ENCODE assay signal across 1 cellular context in the genomic region with DNA sequence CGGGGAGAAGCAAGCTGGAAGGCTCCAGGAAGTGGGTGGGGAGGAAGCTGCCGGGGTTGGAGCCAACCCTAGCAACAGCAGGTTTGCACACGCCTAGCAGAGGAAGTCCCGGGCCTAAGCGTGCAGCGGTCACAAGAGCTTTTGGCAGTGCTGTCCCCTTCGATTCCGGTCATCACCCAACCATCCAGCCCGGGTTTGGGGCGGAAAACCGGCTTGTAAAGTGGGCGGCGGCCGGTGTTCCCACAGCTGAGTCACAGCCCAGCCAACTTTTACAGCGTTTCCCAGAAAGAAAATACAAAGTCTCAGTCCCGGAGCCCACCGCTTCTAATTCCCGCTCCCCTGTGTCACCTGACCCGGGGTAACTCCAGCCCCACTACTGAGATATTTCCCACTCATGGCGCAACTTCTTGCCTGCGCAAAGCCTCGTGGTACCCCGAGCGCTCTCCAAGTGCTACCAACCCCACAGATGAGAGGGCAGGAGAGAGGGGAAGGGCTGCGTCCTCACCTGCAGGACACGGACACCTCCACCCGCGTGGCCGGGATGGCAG.
TF ChIP-seq lines count a peak whose summit lies in the region.

No MANE protein-coding gene starts in this region.

TF ChIP-seq in HepG2, 621 proteins besides CTCF, POLR2A, EP300 and RAD21 (continued from another document and continues in another):
- TF ChIP-seq, protein P1, sequence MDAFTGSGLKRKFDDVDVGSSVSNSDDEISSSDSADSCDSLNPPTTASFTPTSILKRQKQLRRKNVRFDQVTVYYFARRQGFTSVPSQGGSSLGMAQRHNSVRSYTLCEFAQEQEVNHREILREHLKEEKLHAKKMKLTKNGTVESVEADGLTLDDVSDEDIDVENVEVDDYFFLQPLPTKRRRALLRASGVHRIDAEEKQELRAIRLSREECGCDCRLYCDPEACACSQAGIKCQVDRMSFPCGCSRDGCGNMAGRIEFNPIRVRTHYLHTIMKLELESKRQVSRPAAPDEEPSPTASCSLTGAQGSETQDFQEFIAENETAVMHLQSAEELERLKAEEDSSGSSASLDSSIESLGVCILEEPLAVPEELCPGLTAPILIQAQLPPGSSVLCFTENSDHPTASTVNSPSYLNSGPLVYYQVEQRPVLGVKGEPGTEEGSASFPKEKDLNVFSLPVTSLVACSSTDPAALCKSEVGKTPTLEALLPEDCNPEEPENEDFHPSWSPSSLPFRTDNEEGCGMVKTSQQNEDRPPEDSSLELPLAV (CRISPR knock-in tag; conservative IDR thresholded peaks at IDR 0.05; ENCODE audit: low read depth) = no peak
- TF ChIP-seq GABPA (IDR thresholded peaks at IDR 0.05; ENCODE audit: low read depth, low read length) = peak; percentile 46
- TF ChIP-seq GABPA (CRISPR knock-in tag; IDR thresholded peaks at IDR 0.05; ENCODE audit: low read depth) = peak; percentile 62
- TF ChIP-seq HDAC1 (CRISPR knock-in tag; IDR thresholded peaks at IDR 0.05) = no peak
- TF ChIP-seq, protein P2, sequence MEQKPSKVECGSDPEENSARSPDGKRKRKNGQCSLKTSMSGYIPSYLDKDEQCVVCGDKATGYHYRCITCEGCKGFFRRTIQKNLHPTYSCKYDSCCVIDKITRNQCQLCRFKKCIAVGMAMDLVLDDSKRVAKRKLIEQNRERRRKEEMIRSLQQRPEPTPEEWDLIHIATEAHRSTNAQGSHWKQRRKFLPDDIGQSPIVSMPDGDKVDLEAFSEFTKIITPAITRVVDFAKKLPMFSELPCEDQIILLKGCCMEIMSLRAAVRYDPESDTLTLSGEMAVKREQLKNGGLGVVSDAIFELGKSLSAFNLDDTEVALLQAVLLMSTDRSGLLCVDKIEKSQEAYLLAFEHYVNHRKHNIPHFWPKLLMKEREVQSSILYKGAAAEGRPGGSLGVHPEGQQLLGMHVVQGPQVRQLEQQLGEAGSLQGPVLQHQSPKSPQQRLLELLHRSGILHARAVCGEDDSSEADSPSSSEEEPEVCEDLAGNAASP (CRISPR knock-in tag; IDR thresholded peaks at IDR 0.05; ENCODE audit: borderline replicate concordance) = no peak
- no peak for TF ChIP-seq ZNF3 (CRISPR knock-in tag; IDR thresholded peaks at IDR 0.05)
- no peak for TF ChIP-seq ZNF781 (CRISPR knock-in tag; IDR thresholded peaks at IDR 0.05; ENCODE audit: borderline replicate concordance, not compliant biosample characterization)
- TF ChIP-seq KDM2A (CRISPR knock-in tag; IDR thresholded peaks at IDR 0.05; ENCODE audit: borderline replicate concordance, low read depth) = peak; percentile 29; the same call in 1 of the 2 replicates
- TF ChIP-seq ZNF180 (CRISPR knock-in tag; IDR thresholded peaks at IDR 0.05; ENCODE audit: borderline replicate concordance, low read depth) = no peak
- no peak for TF ChIP-seq ZNF20 (CRISPR knock-in tag; IDR thresholded peaks at IDR 0.05)
- peak; percentile 15; the same call in 1 of the 2 replicates for TF ChIP-seq MYC (CRISPR knock-in tag; IDR thresholded peaks at IDR 0.05; ENCODE audit: borderline replicate concordance)
- TF ChIP-seq, protein P3, sequence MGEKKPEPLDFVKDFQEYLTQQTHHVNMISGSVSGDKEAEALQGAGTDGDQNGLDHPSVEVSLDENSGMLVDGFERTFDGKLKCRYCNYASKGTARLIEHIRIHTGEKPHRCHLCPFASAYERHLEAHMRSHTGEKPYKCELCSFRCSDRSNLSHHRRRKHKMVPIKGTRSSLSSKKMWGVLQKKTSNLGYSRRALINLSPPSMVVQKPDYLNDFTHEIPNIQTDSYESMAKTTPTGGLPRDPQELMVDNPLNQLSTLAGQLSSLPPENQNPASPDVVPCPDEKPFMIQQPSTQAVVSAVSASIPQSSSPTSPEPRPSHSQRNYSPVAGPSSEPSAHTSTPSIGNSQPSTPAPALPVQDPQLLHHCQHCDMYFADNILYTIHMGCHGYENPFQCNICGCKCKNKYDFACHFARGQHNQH (CRISPR knock-in tag; IDR thresholded peaks at IDR 0.05) = no peak
- TF ChIP-seq TBX2 (CRISPR knock-in tag; IDR thresholded peaks at IDR 0.05; ENCODE audit: borderline replicate concordance) = no peak
- TF ChIP-seq STAG1 (CRISPR knock-in tag; IDR thresholded peaks at IDR 0.05) = no peak
- no peak for TF ChIP-seq ZNF589 (CRISPR knock-in tag; conservative IDR thresholded peaks at IDR 0.05)
- 0 out of 2 replicates have a peak, but pooled peaks have one; percentile 55 for TF ChIP-seq NCOA1 (CRISPR knock-in tag; IDR thresholded peaks at IDR 0.05)
- no peak for TF ChIP-seq ZNF562 (CRISPR knock-in tag; IDR thresholded peaks at IDR 0.05; ENCODE audit: borderline replicate concordance)
- TF ChIP-seq, protein P4, sequence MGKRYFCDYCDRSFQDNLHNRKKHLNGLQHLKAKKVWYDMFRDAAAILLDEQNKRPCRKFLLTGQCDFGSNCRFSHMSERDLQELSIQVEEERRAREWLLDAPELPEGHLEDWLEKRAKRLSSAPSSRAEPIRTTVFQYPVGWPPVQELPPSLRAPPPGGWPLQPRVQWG (CRISPR knock-in tag; IDR thresholded peaks at IDR 0.05; ENCODE audit: borderline replicate concordance, low read depth) = no peak
- TF ChIP-seq TAF1 (CRISPR knock-in tag; IDR thresholded peaks at IDR 0.05) = peak; percentile 26; the same call in 1 of the 2 replicates
- TF ChIP-seq ZSCAN20 (CRISPR knock-in tag; IDR thresholded peaks at IDR 0.05; ENCODE audit: borderline replicate concordance) = no peak
- no peak for TF ChIP-seq BORCS8-MEF2B (CRISPR knock-in tag; IDR thresholded peaks at IDR 0.05)
- peak; percentile 49 for TF ChIP-seq ZFP90 (CRISPR knock-in tag; IDR thresholded peaks at IDR 0.05; ENCODE audit: borderline replicate concordance)
- TF ChIP-seq PHF21A (CRISPR knock-in tag; IDR thresholded peaks at IDR 0.05) = 0 out of 2 replicates have a peak, but pooled peaks have one; percentile 20
- TF ChIP-seq, protein P5, sequence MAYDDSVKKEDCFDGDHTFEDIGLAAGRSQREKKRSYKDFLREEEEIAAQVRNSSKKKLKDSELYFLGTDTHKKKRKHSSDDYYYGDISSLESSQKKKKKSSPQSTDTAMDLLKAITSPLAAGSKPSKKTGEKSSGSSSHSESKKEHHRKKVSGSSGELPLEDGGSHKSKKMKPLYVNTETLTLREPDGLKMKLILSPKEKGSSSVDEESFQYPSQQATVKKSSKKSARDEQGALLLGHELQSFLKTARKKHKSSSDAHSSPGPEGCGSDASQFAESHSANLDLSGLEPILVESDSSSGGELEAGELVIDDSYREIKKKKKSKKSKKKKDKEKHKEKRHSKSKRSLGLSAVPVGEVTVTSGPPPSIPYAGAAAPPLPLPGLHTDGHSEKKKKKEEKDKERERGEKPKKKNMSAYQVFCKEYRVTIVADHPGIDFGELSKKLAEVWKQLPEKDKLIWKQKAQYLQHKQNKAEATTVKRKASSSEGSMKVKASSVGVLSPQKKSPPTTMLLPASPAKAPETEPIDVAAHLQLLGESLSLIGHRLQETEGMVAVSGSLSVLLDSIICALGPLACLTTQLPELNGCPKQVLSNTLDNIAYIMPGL (CRISPR knock-in tag; IDR thresholded peaks at IDR 0.05; ENCODE audit: borderline replicate concordance in 1 of 2, low read depth in 1 of 2) = peak in 1 of 2 experiments; percentile 41; a peak in 1 of 4 replicates
- TF ChIP-seq ZNF761 (CRISPR knock-in tag; conservative IDR thresholded peaks at IDR 0.05) = no peak
- TF ChIP-seq SNRNP70 (IDR thresholded peaks at IDR 0.05; ENCODE audit: low read depth, low read length) = no peak
- TF ChIP-seq TAF15 (IDR thresholded peaks at IDR 0.05; ENCODE audit: low read depth, low read length, poor library complexity, severe bottlenecking) = no peak
- no peak for TF ChIP-seq NCOR1 (IDR thresholded peaks at IDR 0.05; ENCODE audit: borderline replicate concordance, low read length)
- TF ChIP-seq ZNF572 (CRISPR knock-in tag; IDR thresholded peaks at IDR 0.05) = no peak
- TF ChIP-seq ZIK1 (CRISPR knock-in tag; IDR thresholded peaks at IDR 0.05; ENCODE audit: borderline replicate concordance, low read depth) = no peak
- no peak for TF ChIP-seq KLF11 (CRISPR knock-in tag; IDR thresholded peaks at IDR 0.05)
- peak; percentile 18; the same call in 1 of the 2 replicates for TF ChIP-seq MED1 (CRISPR knock-in tag; IDR thresholded peaks at IDR 0.05)
- TF ChIP-seq, protein P6, sequence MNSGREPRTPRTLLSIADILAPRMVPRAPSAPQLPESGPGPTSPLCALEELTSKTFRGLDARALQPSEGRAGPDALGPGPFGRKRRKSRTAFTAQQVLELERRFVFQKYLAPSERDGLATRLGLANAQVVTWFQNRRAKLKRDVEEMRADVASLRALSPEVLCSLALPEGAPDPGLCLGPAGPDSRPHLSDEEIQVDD (CRISPR knock-in tag; IDR thresholded peaks at IDR 0.05; ENCODE audit: borderline replicate concordance) = no peak
- TF ChIP-seq MIXL1 (CRISPR knock-in tag; IDR thresholded peaks at IDR 0.05) = no peak
- no peak for TF ChIP-seq ATAD3A (CRISPR knock-in tag; IDR thresholded peaks at IDR 0.05)
- TF ChIP-seq IRF2 (CRISPR knock-in tag; IDR thresholded peaks at IDR 0.05) = no peak
- TF ChIP-seq MAFK (conservative IDR thresholded peaks at IDR 0.05 in 1 of 2, IDR thresholded peaks at IDR 0.05 in 1 of 2; ENCODE audit: low read length in 2 of 2) = no peak
- TF ChIP-seq, protein P7, sequence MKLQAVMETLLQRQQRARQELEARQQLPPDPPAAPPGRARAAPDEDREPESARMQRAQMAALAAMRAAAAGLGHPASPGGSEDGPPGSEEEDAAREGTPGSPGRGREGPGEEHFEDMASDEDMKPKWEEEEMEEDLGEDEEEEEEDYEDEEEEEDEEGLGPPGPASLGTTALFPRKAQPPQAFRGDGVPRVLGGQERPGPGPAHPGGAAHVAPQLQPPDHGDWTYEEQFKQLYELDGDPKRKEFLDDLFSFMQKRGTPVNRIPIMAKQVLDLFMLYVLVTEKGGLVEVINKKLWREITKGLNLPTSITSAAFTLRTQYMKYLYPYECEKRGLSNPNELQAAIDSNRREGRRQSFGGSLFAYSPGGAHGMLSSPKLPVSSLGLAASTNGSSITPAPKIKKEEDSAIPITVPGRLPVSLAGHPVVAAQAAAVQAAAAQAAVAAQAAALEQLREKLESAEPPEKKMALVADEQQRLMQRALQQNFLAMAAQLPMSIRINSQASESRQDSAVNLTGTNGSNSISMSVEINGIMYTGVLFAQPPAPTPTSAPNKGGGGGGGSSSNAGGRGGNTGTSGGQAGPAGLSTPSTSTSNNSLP (IDR thresholded peaks at IDR 0.05; ENCODE audit: low read depth, low read length) = no peak
- TF ChIP-seq, protein P8, sequence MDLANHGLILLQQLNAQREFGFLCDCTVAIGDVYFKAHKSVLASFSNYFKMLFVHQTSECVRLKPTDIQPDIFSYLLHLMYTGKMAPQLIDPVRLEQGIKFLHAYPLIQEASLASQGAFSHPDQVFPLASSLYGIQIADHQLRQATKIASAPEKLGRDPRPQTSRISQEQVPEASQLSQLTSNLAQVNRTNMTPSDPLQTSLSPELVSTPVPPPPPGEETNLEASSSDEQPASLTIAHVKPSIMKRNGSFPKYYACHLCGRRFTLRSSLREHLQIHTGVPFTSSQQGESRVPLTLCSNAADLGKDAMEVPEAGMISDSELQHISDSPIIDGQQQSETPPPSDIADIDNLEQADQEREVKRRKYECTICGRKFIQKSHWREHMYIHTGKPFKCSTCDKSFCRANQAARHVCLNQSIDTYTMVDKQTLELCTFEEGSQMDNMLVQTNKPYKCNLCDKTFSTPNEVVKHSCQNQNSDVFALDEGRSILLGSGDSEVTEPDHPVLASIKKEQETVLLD (CRISPR knock-in tag; IDR thresholded peaks at IDR 0.05; ENCODE audit: low read depth) = no peak
- peak; percentile 87 for TF ChIP-seq RFXAP (CRISPR knock-in tag; IDR thresholded peaks at IDR 0.05; ENCODE audit: borderline replicate concordance)
- TF ChIP-seq, protein P9, sequence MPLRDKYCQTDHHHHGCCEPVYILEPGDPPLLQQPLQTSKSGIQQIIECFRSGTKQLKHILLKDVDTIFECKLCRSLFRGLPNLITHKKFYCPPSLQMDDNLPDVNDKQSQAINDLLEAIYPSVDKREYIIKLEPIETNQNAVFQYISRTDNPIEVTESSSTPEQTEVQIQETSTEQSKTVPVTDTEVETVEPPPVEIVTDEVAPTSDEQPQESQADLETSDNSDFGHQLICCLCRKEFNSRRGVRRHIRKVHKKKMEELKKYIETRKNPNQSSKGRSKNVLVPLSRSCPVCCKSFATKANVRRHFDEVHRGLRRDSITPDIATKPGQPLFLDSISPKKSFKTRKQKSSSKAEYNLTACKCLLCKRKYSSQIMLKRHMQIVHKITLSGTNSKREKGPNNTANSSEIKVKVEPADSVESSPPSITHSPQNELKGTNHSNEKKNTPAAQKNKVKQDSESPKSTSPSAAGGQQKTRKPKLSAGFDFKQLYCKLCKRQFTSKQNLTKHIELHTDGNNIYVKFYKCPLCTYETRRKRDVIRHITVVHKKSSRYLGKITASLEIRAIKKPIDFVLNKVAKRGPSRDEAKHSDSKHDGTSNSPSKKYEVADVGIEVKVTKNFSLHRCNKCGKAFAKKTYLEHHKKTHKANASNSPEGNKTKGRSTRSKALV (CRISPR knock-in tag; IDR thresholded peaks at IDR 0.05) = 0 out of 2 replicates have a peak, but pooled peaks have one; percentile 18
- no peak for TF ChIP-seq ZKSCAN1 (IDR thresholded peaks at IDR 0.05; ENCODE audit: low read length)
- no peak for TF ChIP-seq SNAPC2 (CRISPR knock-in tag; IDR thresholded peaks at IDR 0.05)
- TF ChIP-seq ZNF460 (CRISPR knock-in tag; IDR thresholded peaks at IDR 0.05; ENCODE audit: borderline replicate concordance) = no peak
- no peak for TF ChIP-seq ZFP36L2 (CRISPR knock-in tag; IDR thresholded peaks at IDR 0.05)
- no peak for TF ChIP-seq NR3C1 (CRISPR knock-in tag; IDR thresholded peaks at IDR 0.05)
- TF ChIP-seq GPN1 (CRISPR knock-in tag; IDR thresholded peaks at IDR 0.05; ENCODE audit: borderline replicate concordance) = no peak
- TF ChIP-seq MTF1 (CRISPR knock-in tag; IDR thresholded peaks at IDR 0.05) = peak; percentile 71
- TF ChIP-seq, protein P10, sequence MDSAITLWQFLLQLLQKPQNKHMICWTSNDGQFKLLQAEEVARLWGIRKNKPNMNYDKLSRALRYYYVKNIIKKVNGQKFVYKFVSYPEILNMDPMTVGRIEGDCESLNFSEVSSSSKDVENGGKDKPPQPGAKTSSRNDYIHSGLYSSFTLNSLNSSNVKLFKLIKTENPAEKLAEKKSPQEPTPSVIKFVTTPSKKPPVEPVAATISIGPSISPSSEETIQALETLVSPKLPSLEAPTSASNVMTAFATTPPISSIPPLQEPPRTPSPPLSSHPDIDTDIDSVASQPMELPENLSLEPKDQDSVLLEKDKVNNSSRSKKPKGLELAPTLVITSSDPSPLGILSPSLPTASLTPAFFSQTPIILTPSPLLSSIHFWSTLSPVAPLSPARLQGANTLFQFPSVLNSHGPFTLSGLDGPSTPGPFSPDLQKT (CRISPR knock-in tag; IDR thresholded peaks at IDR 0.05; ENCODE audit: borderline replicate concordance) = no peak
- TF ChIP-seq ZNF260 (CRISPR knock-in tag; IDR thresholded peaks at IDR 0.05; ENCODE audit: borderline replicate concordance, low read depth) = no peak
- TF ChIP-seq ZNF577 (CRISPR knock-in tag; IDR thresholded peaks at IDR 0.05; ENCODE audit: borderline replicate concordance, low read depth) = no peak
- no peak for TF ChIP-seq SIX4 (CRISPR knock-in tag; IDR thresholded peaks at IDR 0.05)
- TF ChIP-seq ZNF670 (CRISPR knock-in tag; IDR thresholded peaks at IDR 0.05; ENCODE audit: borderline replicate concordance) = no peak
- no peak for TF ChIP-seq TGIF2 (CRISPR knock-in tag; IDR thresholded peaks at IDR 0.05)
- no peak for TF ChIP-seq FOXA1 (IDR thresholded peaks at IDR 0.05)
- no peak for TF ChIP-seq FOXA1 (CRISPR knock-in tag; IDR thresholded peaks at IDR 0.05)
- no peak for TF ChIP-seq SRSF4 (IDR thresholded peaks at IDR 0.05; ENCODE audit: low read depth, low read length, poor library complexity, severe bottlenecking)
- TF ChIP-seq FOXP1 (IDR thresholded peaks at IDR 0.05) = no peak
- no peak for TF ChIP-seq FOXP1 (CRISPR knock-in tag; IDR thresholded peaks at IDR 0.05)
- no peak for TF ChIP-seq RNF2 (conservative IDR thresholded peaks at IDR 0.05; ENCODE audit: low read depth)
- no peak for TF ChIP-seq RCOR2 (CRISPR knock-in tag; IDR thresholded peaks at IDR 0.05)
- no peak for TF ChIP-seq TOPORS (CRISPR knock-in tag; IDR thresholded peaks at IDR 0.05)
